ENCODE assay signal across 25 cellular contexts in genomic region chr20:47859255-47859654, GRCh38.
A peak's percentile ranks its signal among the peaks of the same experiment; 100 is the strongest.
DNase-seq lines count a peak whose midpoint lies in the region; ATAC-seq and TF ChIP-seq lines count a peak whose summit lies in the region.
"Had no signal": no experiment of that assay in that cellular context is flagged by ENCODE, and none has a peak within 500 bp of the region (broad histone marks: within the 10 kb centered on the region; RNA-seq: fewer than 3 reads in every experiment).

No MANE protein-coding gene starts in this region.

- no peak for TF ChIP-seq POLR2A in uterus (IDR thresholded peaks at IDR 0.05)

- DNase-seq in NCI-H748 (lab: John Stamatoyannopoulos, UW; ENCODE audit: unreplicated experiment) (peak; percentile 77), NCI-H748 treated with DMSO at 0.1 percent for 48 hours (lab: John Stamatoyannopoulos, UW) (no peak), amniotic epithelial cell (ENCODE audit: low read depth) (peak; percentile 3), fibroblast of the conjunctiva (ENCODE audit: low read depth) (peak; percentile 37), uterus (no peak), NOMO-1 treated with dmso at 0.1 percent for 144 hours (lab: John Stamatoyannopoulos, UW; ENCODE audit: unreplicated experiment) (no peak), NOMO-1 (lab: John Stamatoyannopoulos, UW; ENCODE audit: unreplicated experiment in 2 of 2) (no peak)
- DNase-seq: activated CD4-positive, alpha-beta memory T cell treated with anti-CD3 and anti-CD28 coated beads for 36 hours; activated CD4-positive, CD25-positive, alpha-beta regulatory T cell treated with anti-CD3 and anti-CD28 coated beads, Interleukin-2, amount 50 U/mL, for 72 hours; activated naive CD4-positive, alpha-beta T cell; activated naive CD8-positive, alpha-beta T cell treated with anti-CD3 and anti-CD28 coated beads, Interleukin-2, amount 50 U/mL, for 24 hours; dorsolateral prefrontal cortex; HFFc6; NCI-H1417; NCI-H2029; NCI-H510A treated with DMSO at 0.1 percent for 48 hours; PC-3; SHP77; sigmoid colon; stimulated activated CD4-positive, alpha-beta T cell treated with anti-CD3 and anti-CD28 coated beads, Interleukin-4, amount 100 ng/mL, for 1 hour; stomach; thyroid gland had no signal

- no peaks in the 10 kb centered on the region for H3K27me3 ChIP-seq in uterus
- H3K27me3 ChIP-seq: sigmoid colon, thyroid gland had no signal

- H3K4me3 ChIP-seq in uterus = no peak overlapping the region
- H3K4me3 ChIP-seq: dorsolateral prefrontal cortex, sigmoid colon, stomach, thyroid gland had no signal

- TF ChIP-seq CTCF in uterus (IDR thresholded peaks at IDR 0.05) = no peak

- intact Hi-C loops in uterus (cut with DNase I; ENCODE audit: low total_unique reads) = no loop called here

- peak overlapping the region; percentile 71 to 90 for H3K27ac ChIP-seq in uterus
- H3K27ac ChIP-seq: 22Rv1, dorsolateral prefrontal cortex, HL-60, thyroid gland had no signal

- peaks cover 0 to 15% of the 10 kb centered on the region in 2 donors for H3K4me1 ChIP-seq in uterus

- H3K9me3 ChIP-seq in uterus = no peaks in the 10 kb centered on the region
- H3K9me3 ChIP-seq: sigmoid colon, thyroid gland had no signal

- no peak for ATAC-seq in GM18519 (IDR thresholded peaks at IDR 0.05; ENCODE audit: low FRiP score, unreplicated experiment)
- ATAC-seq: activated naive CD8-positive, alpha-beta T cell treated with anti-CD3 and anti-CD28 coated beads, Interleukin-2, amount 50 U/mL, for 24 hours; PC-3 had no signal

- H3K36me3 ChIP-seq in uterus = no peaks in the 10 kb centered on the region
- H3K36me3 ChIP-seq: sigmoid colon, stomach, thyroid gland had no signal

Comparison
In these comparisons a context has a peak if more than half of its experiments do, and no peak if none do; other contexts are left out.
1. DNase-seq: peak in NCI-H748 (single experiment), amniotic epithelial cell (single experiment) and fibroblast of the conjunctiva (single experiment); none in NCI-H748 treated with DMSO at 0.1 percent for 48 hours (single experiment), uterus (0 of 2), NOMO-1 treated with dmso at 0.1 percent for 144 hours (single experiment) and NOMO-1 (0 of 2).